In genomic region chr12:80086025-80086424, GRCh38 we compare ENCODE assay signal across 19 cellular contexts. TPM values are rescaled to one million over a fixed set of nuclear protein-coding genes. Genes with fewer than 3 reads are reported as not detected.
DNase-seq lines count a peak whose midpoint lies in the region; ATAC-seq lines count a peak whose summit lies in the region.
"Had no signal": no experiment of that assay in that cellular context is flagged by ENCODE, and none has a peak within 500 bp of the region (broad histone marks: within the 10 kb centered on the region; RNA-seq: fewer than 3 reads in every experiment).

No MANE protein-coding gene starts in this region.

- POLR2A ChIA-PET in T-cell (lab: Charles Lee): no interaction called here

- H4K5ac ChIP-seq in mesendoderm (ENCODE audit: low read length): no peak overlapping the region

- peak; percentile 39 for DNase-seq in DMS53 (lab: John Stamatoyannopoulos, UW)
- DNase-seq in DMS53 treated with DMSO at 0.1 percent for 48 hours (lab: John Stamatoyannopoulos, UW; ENCODE audit: unreplicated experiment): no peak
- DNase-seq in NCI-H2227 treated with DMSO at 0.1 percent for 48 hours (lab: John Stamatoyannopoulos, UW): peak; percentile 40
- DNase-seq in mesendoderm: peak; percentile 11
- DNase-seq in DMS153 (lab: John Stamatoyannopoulos, UW): no peak
- no peak for DNase-seq in T-cell
- DNase-seq: Calu3; CD4-positive, alpha-beta T cell; DMS 273 treated with DMSO at 0.1 percent for 48 hours; DND-41; GF-D8; GM23248; H7; IMR-90; KBM-7 had no signal

- no peak overlapping the region for H3K27ac ChIP-seq in mesendoderm (ENCODE audit: low read depth, low read length)
- H3K27ac ChIP-seq: 22Rv1; BLaER1 treated with 17β-estradiol and CSF1 and Interleukin-3, amounts not matched to agents 10 nM and 100 nM; GM23248 had no signal

- H3K27ac Mint-ChIP-seq in T-cell: no peak overlapping the region
- H3K27ac Mint-ChIP-seq: CD4-positive, alpha-beta T cell had no signal

- H3K4me2 ChIP-seq in mesendoderm (ENCODE audit: low read length): no peak overlapping the region
- H3K4me2 ChIP-seq: BLaER1 treated with 17β-estradiol and CSF1 and Interleukin-3, amounts not matched to agents 10 nM and 100 nM had no signal

- H3K18ac ChIP-seq in mesendoderm (ENCODE audit: low read length): no peak overlapping the region

- ATAC-seq in GM21619 (IDR thresholded peaks at IDR 0.05; ENCODE audit: unreplicated experiment): peak; percentile 49
- no peak for ATAC-seq in T-cell (replicated peaks in 1 of 4)
- ATAC-seq in GM21360 (IDR thresholded peaks at IDR 0.05; ENCODE audit: unreplicated experiment): no peak

- no peak overlapping the region for H3K4me3 Mint-ChIP-seq in T-cell
- H3K4me3 Mint-ChIP-seq: CD4-positive, alpha-beta T cell had no signal

- no peak overlapping the region for H2BK5ac ChIP-seq in mesendoderm (ENCODE audit: low read length)

- no peak overlapping the region for H3K4me3 ChIP-seq in mesendoderm (ENCODE audit: low read length)
- H3K4me3 ChIP-seq: BLaER1 treated with 17β-estradiol and CSF1 and Interleukin-3, amounts not matched to agents 10 nM and 100 nM; GM23248 had no signal

- no peak overlapping the region for H2BK15ac ChIP-seq in mesendoderm (replicated peaks; ENCODE audit: low read depth)

- no peaks in the 10 kb centered on the region for H3K79me2 ChIP-seq in mesendoderm (ENCODE audit: control insufficient read depth, insufficient read depth, low read length)

- H3K23ac ChIP-seq in mesendoderm (ENCODE audit: low read length): no peak overlapping the region

- H4K8ac ChIP-seq in mesendoderm (ENCODE audit: low read depth, low read length): no peak overlapping the region

- no peak overlapping the region for H3K56ac ChIP-seq in mesendoderm (ENCODE audit: low read length)

- H3K36me3 ChIP-seq in mesendoderm (ENCODE audit: control insufficient read depth, insufficient read depth, low read length): no peaks in the 10 kb centered on the region
- H3K36me3 ChIP-seq: BLaER1 treated with 17β-estradiol and CSF1 and Interleukin-3, amounts not matched to agents 10 nM and 100 nM had no signal

- H3K79me1 ChIP-seq in mesendoderm (ENCODE audit: low read length): no peaks in the 10 kb centered on the region

- H3K4ac ChIP-seq in mesendoderm (ENCODE audit: low read depth, low read length): no peak overlapping the region

- H3K9ac ChIP-seq in mesendoderm (ENCODE audit: low read length): no peak overlapping the region
- H3K9ac ChIP-seq: BLaER1 treated with 17β-estradiol and CSF1 and Interleukin-3, amounts not matched to agents 10 nM and 100 nM; GM23248 had no signal

- no peaks in the 10 kb centered on the region for H3K27me3 ChIP-seq in mesendoderm (ENCODE audit: insufficient read depth, low read length, poor library complexity)
- H3K27me3 ChIP-seq: BLaER1 treated with 17β-estradiol and CSF1 and Interleukin-3, amounts not matched to agents 10 nM and 100 nM had no signal

- CTCF ChIA-PET in T-cell (lab: Charles Lee): no interaction called here

- no CpG with 5 or more reads among the region's 3 CpGs for WGBS in mesendoderm (ENCODE audit: extremely low coverage, insufficient coverage, low lambda C conversion rate)

- H3K36me3 Mint-ChIP-seq in T-cell: peaks cover 21% of the 10 kb centered on the region

- peaks cover 0 to 1% of the 10 kb centered on the region in 2 donors for H3K27me3 Mint-ChIP-seq in T-cell

- H2AK5ac ChIP-seq in mesendoderm (ENCODE audit: low read length): no peak overlapping the region

- H2BK120ac ChIP-seq in mesendoderm (ENCODE audit: low read depth, low read length): no peak overlapping the region

- H3K9me3 Mint-ChIP-seq in T-cell: peaks cover 19 to 29% (median 22%) of the 10 kb centered on the region in 3 donors

- H3K4me1 Mint-ChIP-seq in T-cell: peaks cover 24 to 29% (median 25%) of the 10 kb centered on the region in 3 donors

- no peaks in the 10 kb centered on the region for H3K4me1 ChIP-seq in mesendoderm (ENCODE audit: control insufficient read depth, low read depth, low read length)
- H3K4me1 ChIP-seq: BLaER1 treated with 17β-estradiol and CSF1 and Interleukin-3, amounts not matched to agents 10 nM and 100 nM had no signal

RNA-seq across cellular contexts. Expression of gene OTOGL, which starts 13.3 kb away (rescaled TPM):
- polyA plus RNA-seq in mesendoderm (2013, experiment 1 of 2): 0.08 TPM
- polyA plus RNA-seq in mesendoderm (2013, experiment 2 of 2): 0.08 TPM
- total RNA-seq in T-cell: not detected
- total RNA-seq: CD4-positive, alpha-beta T cell had no signal

Comparison
In these comparisons a context has a peak if more than half of its experiments do, and no peak if none do; other contexts are left out.
1. DNase-seq: peak in DMS53 (single experiment), NCI-H2227 treated with DMSO at 0.1 percent for 48 hours (single experiment) and mesendoderm (single experiment); none in DMS53 treated with DMSO at 0.1 percent for 48 hours (single experiment), DMS153 (single experiment) and T-cell (0 of 34).